ENCODE assay signal across 18 cellular contexts in genomic region chr16:70789927-70790447, GRCh38. TPM values are rescaled to one million over a fixed set of nuclear protein-coding genes. Genes with fewer than 3 reads are reported as not detected.
DNase-seq lines count a peak whose midpoint lies in the region; ATAC-seq and TF ChIP-seq lines count a peak whose summit lies in the region.
"Had no signal": no experiment of that assay in that cellular context is flagged by ENCODE, and none has a peak within 500 bp of the region (broad histone marks: within the 10 kb centered on the region; RNA-seq: fewer than 3 reads in every experiment).

No MANE protein-coding gene starts in this region.

- TF ChIP-seq POLR2A in uterus (IDR thresholded peaks at IDR 0.05), result no peak

- no peaks in the 10 kb centered on the region for H3K4me1 ChIP-seq in uterus

- ATAC-seq in WTC11 (no peak), memory B cell (ENCODE audit: low read depth) (no peak), GM18502 (IDR thresholded peaks at IDR 0.05; ENCODE audit: poor library complexity, unreplicated experiment) (no peak)
- ATAC-seq in stimulated activated effector memory CD8-positive, alpha-beta T cell treated with anti-CD3 and anti-CD28 coated beads, Interleukin-12 subunit alpha, Interleukin-12 subunit beta, amount 100 ng/mL, for 72 hours, result no peak
- ATAC-seq: HepG2 had no signal

- CTCF ChIA-PET in activated naive CD4-positive, alpha-beta T cell treated with anti-CD3 and anti-CD28 coated beads, Interleukin-2, amount 10 ng/mL, durations not matched to agents 7 days and 5 days (lab: Charles Lee), result interaction anchor here (0.6 kb wide), 1 partner anchor 448 kb away, joined by 3 read pairs; no protein-coding TSS in a partner anchor
- CTCF ChIA-PET in WTC11 (lab: Charles Lee), result interaction anchor here (1.3 kb wide), 2 partner anchors 13 to 52 kb away, joined by 3 to 5 read pairs; no protein-coding TSS in a partner anchor

- no peaks in the 10 kb centered on the region for H3K9me3 ChIP-seq in uterus

- intact Hi-C loops in uterus (cut with DNase I; ENCODE audit: low total_unique reads), result no loop called here

- H3K36me3 Mint-ChIP-seq in activated naive CD4-positive, alpha-beta T cell treated with anti-CD3 and anti-CD28 coated beads, Interleukin-2, amount 10 ng/mL, durations not matched to agents 7 days and 5 days, result peaks cover 3% of the 10 kb centered on the region
- H3K36me3 Mint-ChIP-seq in WTC11 (peaks cover 6% of the 10 kb centered on the region), memory B cell (peaks cover 22% of the 10 kb centered on the region)
- H3K36me3 Mint-ChIP-seq in stimulated activated effector memory CD8-positive, alpha-beta T cell treated with anti-CD3 and anti-CD28 coated beads, Interleukin-12 subunit alpha, Interleukin-12 subunit beta, amount 100 ng/mL, for 72 hours, result peaks cover 17% of the 10 kb centered on the region

- H3K27ac ChIP-seq in uterus, result no peak overlapping the region
- H3K27ac ChIP-seq: C4-2B, KMS-11, PC-9 had no signal

- no peak overlapping the region for H3K4me3 Mint-ChIP-seq in activated naive CD4-positive, alpha-beta T cell treated with anti-CD3 and anti-CD28 coated beads, Interleukin-2, amount 10 ng/mL, durations not matched to agents 7 days and 5 days
- no peak overlapping the region for H3K4me3 Mint-ChIP-seq in WTC11
- H3K4me3 Mint-ChIP-seq in memory B cell, result no peak overlapping the region
- no peak overlapping the region for H3K4me3 Mint-ChIP-seq in stimulated activated effector memory CD8-positive, alpha-beta T cell treated with anti-CD3 and anti-CD28 coated beads, Interleukin-12 subunit alpha, Interleukin-12 subunit beta, amount 100 ng/mL, for 72 hours
- H3K4me3 Mint-ChIP-seq: HFFc6 had no signal

- TF ChIP-seq CTCF in WTC11 (IDR thresholded peaks at IDR 0.05) (no peak), uterus (IDR thresholded peaks at IDR 0.05) (no peak)

- POLR2A ChIA-PET in WTC11 (lab: Charles Lee), result interaction anchor here (1.5 kb wide), 1 partner anchor 11 kb away, joined by 3 read pairs; the partner anchor contains the start of gene VAC14

- no peaks in the 10 kb centered on the region for H3K27me3 Mint-ChIP-seq in activated naive CD4-positive, alpha-beta T cell treated with anti-CD3 and anti-CD28 coated beads, Interleukin-2, amount 10 ng/mL, durations not matched to agents 7 days and 5 days
- H3K27me3 Mint-ChIP-seq in WTC11 (ENCODE audit: low read depth) (no peaks in the 10 kb centered on the region), memory B cell (no peaks in the 10 kb centered on the region)

- no peaks in the 10 kb centered on the region for H3K27me3 ChIP-seq in uterus

- H3K36me3 ChIP-seq in uterus, result no peaks in the 10 kb centered on the region

- H3K27ac Mint-ChIP-seq in activated naive CD4-positive, alpha-beta T cell treated with anti-CD3 and anti-CD28 coated beads, Interleukin-2, amount 10 ng/mL, durations not matched to agents 7 days and 5 days, result peak overlapping the region; percentile 2
- H3K27ac Mint-ChIP-seq in WTC11, result peak overlapping the region; percentile 52
- peak overlapping the region; percentile 14 for H3K27ac Mint-ChIP-seq in memory B cell
- peak overlapping the region; percentile 26 for H3K27ac Mint-ChIP-seq in stimulated activated effector memory CD8-positive, alpha-beta T cell treated with anti-CD3 and anti-CD28 coated beads, Interleukin-12 subunit alpha, Interleukin-12 subunit beta, amount 100 ng/mL, for 72 hours

- no peak overlapping the region for H3K4me3 ChIP-seq in uterus
- H3K4me3 ChIP-seq: PC-9 had no signal

- H3K9me3 Mint-ChIP-seq in activated naive CD4-positive, alpha-beta T cell treated with anti-CD3 and anti-CD28 coated beads, Interleukin-2, amount 10 ng/mL, durations not matched to agents 7 days and 5 days, result no peaks in the 10 kb centered on the region
- no peaks in the 10 kb centered on the region for H3K9me3 Mint-ChIP-seq in WTC11
- no peaks in the 10 kb centered on the region for H3K9me3 Mint-ChIP-seq in memory B cell
- no peaks in the 10 kb centered on the region for H3K9me3 Mint-ChIP-seq in stimulated activated effector memory CD8-positive, alpha-beta T cell treated with anti-CD3 and anti-CD28 coated beads, Interleukin-12 subunit alpha, Interleukin-12 subunit beta, amount 100 ng/mL, for 72 hours
- H3K9me3 Mint-ChIP-seq: HFFc6 had no signal

- peaks cover 2% of the 10 kb centered on the region for H3K4me1 Mint-ChIP-seq in activated naive CD4-positive, alpha-beta T cell treated with anti-CD3 and anti-CD28 coated beads, Interleukin-2, amount 10 ng/mL, durations not matched to agents 7 days and 5 days
- H3K4me1 Mint-ChIP-seq in WTC11, result peaks cover 20% of the 10 kb centered on the region
- H3K4me1 Mint-ChIP-seq in memory B cell, result peaks cover 36% of the 10 kb centered on the region
- peaks cover 40% of the 10 kb centered on the region for H3K4me1 Mint-ChIP-seq in stimulated activated effector memory CD8-positive, alpha-beta T cell treated with anti-CD3 and anti-CD28 coated beads, Interleukin-12 subunit alpha, Interleukin-12 subunit beta, amount 100 ng/mL, for 72 hours

- no peak for DNase-seq in activated naive CD4-positive, alpha-beta T cell treated with anti-CD3 and anti-CD28 coated beads, Interleukin-2, amount 10 ng/mL, durations not matched to agents 7 days and 5 days
- no peak for DNase-seq in activated naive CD4-positive, alpha-beta T cell (lab: John Stamatoyannopoulos, UW)
- DNase-seq in WTC11 (ENCODE audit: low spot score) (no peak), memory B cell (ENCODE audit: low spot score in 2 of 2) (no peak), uterus (no peak), RKO (ENCODE audit: low spot score) (no peak)
- no peak for DNase-seq in stimulated activated effector memory CD8-positive, alpha-beta T cell treated with anti-CD3 and anti-CD28 coated beads, Interleukin-12 subunit alpha, Interleukin-12 subunit beta, amount 100 ng/mL, for 72 hours (ENCODE audit: low spot score in 2 of 2)
- DNase-seq: GOT3, NCI-H1092 treated with DMSO at 0.1 percent for 48 hours, NCI-H2081 treated with DMSO at 0.1 percent for 48 hours, NCI-H510A, NCI-H774, PC-9 had no signal

TF ChIP-seq in WTC11, 78 proteins besides CTCF, POLR2A, EP300 and RAD21:
- TF ChIP-seq GRHL2 (CRISPR knock-in tag; IDR thresholded peaks at IDR 0.05; ENCODE audit: insufficient replicate concordance, severe bottlenecking), result no peak
- TF ChIP-seq, protein P1, sequence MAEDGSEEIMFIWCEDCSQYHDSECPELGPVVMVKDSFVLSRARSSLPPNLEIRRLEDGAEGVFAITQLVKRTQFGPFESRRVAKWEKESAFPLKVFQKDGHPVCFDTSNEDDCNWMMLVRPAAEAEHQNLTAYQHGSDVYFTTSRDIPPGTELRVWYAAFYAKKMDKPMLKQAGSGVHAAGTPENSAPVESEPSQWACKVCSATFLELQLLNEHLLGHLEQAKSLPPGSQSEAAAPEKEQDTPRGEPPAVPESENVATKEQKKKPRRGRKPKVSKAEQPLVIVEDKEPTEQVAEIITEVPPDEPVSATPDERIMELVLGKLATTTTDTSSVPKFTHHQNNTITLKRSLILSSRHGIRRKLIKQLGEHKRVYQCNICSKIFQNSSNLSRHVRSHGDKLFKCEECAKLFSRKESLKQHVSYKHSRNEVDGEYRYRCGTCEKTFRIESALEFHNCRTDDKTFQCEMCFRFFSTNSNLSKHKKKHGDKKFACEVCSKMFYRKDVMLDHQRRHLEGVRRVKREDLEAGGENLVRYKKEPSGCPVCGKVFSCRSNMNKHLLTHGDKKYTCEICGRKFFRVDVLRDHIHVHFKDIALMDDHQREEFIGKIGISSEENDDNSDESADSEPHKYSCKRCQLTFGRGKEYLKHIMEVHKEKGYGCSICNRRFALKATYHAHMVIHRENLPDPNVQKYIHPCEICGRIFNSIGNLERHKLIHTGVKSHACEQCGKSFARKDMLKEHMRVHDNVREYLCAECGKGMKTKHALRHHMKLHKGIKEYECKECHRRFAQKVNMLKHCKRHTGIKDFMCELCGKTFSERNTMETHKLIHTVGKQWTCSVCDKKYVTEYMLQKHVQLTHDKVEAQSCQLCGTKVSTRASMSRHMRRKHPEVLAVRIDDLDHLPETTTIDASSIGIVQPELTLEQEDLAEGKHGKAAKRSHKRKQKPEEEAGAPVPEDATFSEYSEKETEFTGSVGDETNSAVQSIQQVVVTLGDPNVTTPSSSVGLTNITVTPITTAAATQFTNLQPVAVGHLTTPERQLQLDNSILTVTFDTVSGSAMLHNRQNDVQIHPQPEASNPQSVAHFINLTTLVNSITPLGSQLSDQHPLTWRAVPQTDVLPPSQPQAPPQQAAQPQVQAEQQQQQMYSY (CRISPR knock-in tag; IDR thresholded peaks at IDR 0.05), result no peak
- TF ChIP-seq HMGA2 (CRISPR knock-in tag; IDR thresholded peaks at IDR 0.05), result no peak
- TF ChIP-seq FOXP1 (CRISPR knock-in tag; IDR thresholded peaks at IDR 0.05; ENCODE audit: borderline replicate concordance), result no peak
- TF ChIP-seq JAZF1 (CRISPR knock-in tag; IDR thresholded peaks at IDR 0.05), result no peak
- TF ChIP-seq, protein P2, sequence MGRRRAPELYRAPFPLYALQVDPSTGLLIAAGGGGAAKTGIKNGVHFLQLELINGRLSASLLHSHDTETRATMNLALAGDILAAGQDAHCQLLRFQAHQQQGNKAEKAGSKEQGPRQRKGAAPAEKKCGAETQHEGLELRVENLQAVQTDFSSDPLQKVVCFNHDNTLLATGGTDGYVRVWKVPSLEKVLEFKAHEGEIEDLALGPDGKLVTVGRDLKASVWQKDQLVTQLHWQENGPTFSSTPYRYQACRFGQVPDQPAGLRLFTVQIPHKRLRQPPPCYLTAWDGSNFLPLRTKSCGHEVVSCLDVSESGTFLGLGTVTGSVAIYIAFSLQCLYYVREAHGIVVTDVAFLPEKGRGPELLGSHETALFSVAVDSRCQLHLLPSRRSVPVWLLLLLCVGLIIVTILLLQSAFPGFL (CRISPR knock-in tag; IDR thresholded peaks at IDR 0.05; ENCODE audit: borderline replicate concordance), result no peak
- no peak for TF ChIP-seq IRF2 (CRISPR knock-in tag; IDR thresholded peaks at IDR 0.05; ENCODE audit: borderline replicate concordance, low read depth)
- TF ChIP-seq, protein P3, sequence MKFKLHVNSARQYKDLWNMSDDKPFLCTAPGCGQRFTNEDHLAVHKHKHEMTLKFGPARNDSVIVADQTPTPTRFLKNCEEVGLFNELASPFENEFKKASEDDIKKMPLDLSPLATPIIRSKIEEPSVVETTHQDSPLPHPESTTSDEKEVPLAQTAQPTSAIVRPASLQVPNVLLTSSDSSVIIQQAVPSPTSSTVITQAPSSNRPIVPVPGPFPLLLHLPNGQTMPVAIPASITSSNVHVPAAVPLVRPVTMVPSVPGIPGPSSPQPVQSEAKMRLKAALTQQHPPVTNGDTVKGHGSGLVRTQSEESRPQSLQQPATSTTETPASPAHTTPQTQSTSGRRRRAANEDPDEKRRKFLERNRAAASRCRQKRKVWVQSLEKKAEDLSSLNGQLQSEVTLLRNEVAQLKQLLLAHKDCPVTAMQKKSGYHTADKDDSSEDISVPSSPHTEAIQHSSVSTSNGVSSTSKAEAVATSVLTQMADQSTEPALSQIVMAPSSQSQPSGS (CRISPR knock-in tag; IDR thresholded peaks at IDR 0.05; ENCODE audit: borderline replicate concordance, low read depth), result no peak
- TF ChIP-seq ZNF423 (CRISPR knock-in tag; IDR thresholded peaks at IDR 0.05), result no peak
- no peak for TF ChIP-seq FOXK1 (CRISPR knock-in tag; IDR thresholded peaks at IDR 0.05)

RNA-seq across cellular contexts. Expression of gene VAC14, which starts 11.0 kb away (rescaled TPM):
- total RNA-seq in WTC11 (2021), result 58.0 to 60.9 TPM (median 60.1 TPM) in 3 replicates
- 10 to 100 TPM in 3 of 4 donors, 1 to 10 TPM in 1; 4.7 to 30.6 (median 17.4) TPM for total RNA-seq in uterus

Comparison
In these comparisons a context has a peak if more than half of its experiments do, and no peak if none do; other contexts are left out.
1. H3K27ac Mint-ChIP-seq: peak in every context shown above with its lines; median percentile 52 in WTC11; 26 in stimulated activated effector memory CD8-positive, alpha-beta T cell treated with anti-CD3 and anti-CD28 coated beads, Interleukin-12 subunit alpha, Interleukin-12 subunit beta, amount 100 ng/mL, for 72 hours; 14 in memory B cell; 2 in activated naive CD4-positive, alpha-beta T cell treated with anti-CD3 and anti-CD28 coated beads, Interleukin-2, amount 10 ng/mL, durations not matched to agents 7 days and 5 days.